1 cellular context compared by ENCODE assay signal in the genomic region with DNA sequence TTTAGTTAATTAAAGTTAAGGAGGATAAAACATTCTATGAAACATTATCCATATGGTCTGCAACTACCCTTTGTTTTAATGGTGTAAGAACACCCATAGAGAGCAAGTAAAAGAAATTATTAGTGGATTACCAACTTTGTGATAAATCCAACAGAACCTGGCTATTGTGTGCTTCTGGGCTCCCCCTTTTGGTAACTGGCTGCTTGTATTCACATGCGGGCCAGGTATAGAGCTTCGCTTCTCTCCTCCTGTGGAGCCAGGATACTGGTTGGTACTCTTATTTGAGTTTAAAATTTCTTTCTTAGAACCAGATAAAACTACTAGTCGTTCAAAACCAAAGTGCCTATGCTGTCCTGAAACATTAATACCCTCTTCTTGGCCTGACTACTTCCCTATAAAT.
TF ChIP-seq lines count a peak whose summit lies in the region.

No MANE protein-coding gene starts in this region.

TF ChIP-seq in HCT116, 20 proteins besides CTCF, POLR2A, EP300 and RAD21 (continued from another document):
- TF ChIP-seq ZBTB33 (IDR thresholded peaks at IDR 0.05; ENCODE audit: extremely low read depth, insufficient replicate concordance, low read length), result no peak
TF ChIP-seq in HCT116: peak in this region for 0.
